1 cellular context compared by ENCODE assay signal in genomic region chr2:23662941-23663729, GRCh38.
TF ChIP-seq lines count a peak whose summit lies in the region.

No MANE protein-coding gene starts in this region.

TF ChIP-seq in HepG2, 621 proteins besides CTCF, POLR2A, EP300 and RAD21 (continued from another document):
- TF ChIP-seq MLXIP (CRISPR knock-in tag; IDR thresholded peaks at IDR 0.05; ENCODE audit: borderline replicate concordance) (no peak), MYPOP (CRISPR knock-in tag; IDR thresholded peaks at IDR 0.05) (no peak), AKAP8 (CRISPR knock-in tag; IDR thresholded peaks at IDR 0.05) (no peak), MAFF (IDR thresholded peaks at IDR 0.05; ENCODE audit: low read depth, low read length) (no peak), ZSCAN29 (CRISPR knock-in tag; conservative IDR thresholded peaks at IDR 0.05) (no peak), ZBTB10 (CRISPR knock-in tag; IDR thresholded peaks at IDR 0.05; ENCODE audit: borderline replicate concordance) (no peak)
